In the genomic region with DNA sequence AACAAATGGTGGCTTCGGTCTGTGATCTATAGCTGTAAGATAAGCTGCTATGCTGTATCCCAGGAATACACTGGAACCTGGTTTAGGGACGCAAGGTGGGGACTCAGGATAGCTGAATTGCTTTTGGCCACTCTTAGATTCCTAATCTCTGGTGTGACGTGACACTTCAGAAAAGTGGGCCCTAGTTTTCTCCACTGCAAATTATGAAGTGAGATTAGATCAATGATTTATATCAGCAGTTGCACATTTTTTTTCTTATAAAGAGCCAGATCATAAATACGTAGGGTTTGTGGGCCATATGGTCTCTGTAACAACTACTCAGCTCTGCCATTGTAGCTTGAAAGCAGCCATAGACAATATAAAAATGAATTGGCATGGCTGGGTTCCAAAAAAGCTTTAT, we compare ENCODE assay signal across 18 cellular contexts.
A peak's percentile ranks its signal among the peaks of the same experiment; 100 is the strongest.
DNase-seq lines count a peak whose midpoint lies in the region; ATAC-seq lines count a peak whose summit lies in the region.
"Had no signal": no experiment of that assay in that cellular context is flagged by ENCODE, and none has a peak within 500 bp of the region (broad histone marks: within the 10 kb centered on the region; RNA-seq: fewer than 3 reads in every experiment).

No MANE protein-coding gene starts in this region.

- H2BK15ac ChIP-seq in mesendoderm (replicated peaks; ENCODE audit: low read depth) = no peak overlapping the region

- no peaks in the 10 kb centered on the region for H3K27me3 ChIP-seq in mesendoderm (ENCODE audit: insufficient read depth, low read length, poor library complexity)
- H3K27me3 ChIP-seq: BLaER1 had no signal

- H3K9ac ChIP-seq in mesendoderm (ENCODE audit: low read length) = no peak overlapping the region
- H3K9ac ChIP-seq: BLaER1, GM23248 had no signal

- WGBS in mesendoderm (ENCODE audit: extremely low coverage, insufficient coverage, low lambda C conversion rate) = no CpG with 5 or more reads among the region's 4 CpGs

- DNase-seq in DMS 273 treated with DMSO at 0.1 percent for 48 hours (lab: John Stamatoyannopoulos, UW) (peak; percentile 46), DMS 273 (lab: John Stamatoyannopoulos, UW; ENCODE audit: unreplicated experiment) (no peak), SK-N-DZ (ENCODE audit: low spot score) (peak; percentile 9), mesendoderm (peak; percentile 14), midbrain (lab: John Stamatoyannopoulos, UW) (no peak)
- DNase-seq: Caco-2; CD4-positive, CD25-positive, alpha-beta regulatory T cell; CD8-positive, alpha-beta T cell; DMS53; DMS79 treated with DMSO at 0.1 percent for 48 hours; GF-D8; GM23248; H7; HCEC 1CT had no signal

- H3K79me1 ChIP-seq in mesendoderm (ENCODE audit: low read length) = no peaks in the 10 kb centered on the region

- no peak for ATAC-seq in HG02642 (IDR thresholded peaks at IDR 0.05; ENCODE audit: poor library complexity, unreplicated experiment)
- ATAC-seq: CD8-positive, alpha-beta T cell had no signal

- H2BK120ac ChIP-seq in mesendoderm (ENCODE audit: low read depth, low read length) = no peak overlapping the region

- no peak overlapping the region for H3K56ac ChIP-seq in mesendoderm (ENCODE audit: low read length)

- H4K5ac ChIP-seq in mesendoderm (ENCODE audit: low read length) = no peak overlapping the region

- no peaks in the 10 kb centered on the region for H3K36me3 ChIP-seq in mesendoderm (ENCODE audit: control insufficient read depth, insufficient read depth, low read length)
- H3K36me3 ChIP-seq: BLaER1 had no signal

- no peaks in the 10 kb centered on the region for H3K4me1 ChIP-seq in mesendoderm (ENCODE audit: control insufficient read depth, low read depth, low read length)
- H3K4me1 ChIP-seq: Caco-2 had no signal

- no peaks in the 10 kb centered on the region for H3K79me2 ChIP-seq in mesendoderm (ENCODE audit: control insufficient read depth, insufficient read depth, low read length)

- no peak overlapping the region for H3K23ac ChIP-seq in mesendoderm (ENCODE audit: low read length)

- no peak overlapping the region for H2BK5ac ChIP-seq in mesendoderm (ENCODE audit: low read length)

- H3K27ac ChIP-seq in mesendoderm (ENCODE audit: low read depth, low read length) = no peak overlapping the region
- H3K27ac ChIP-seq: 22Rv1, BLaER1, C4-2B, GM23248 had no signal

- no peak overlapping the region for H3K4me3 ChIP-seq in mesendoderm (ENCODE audit: low read length)
- H3K4me3 ChIP-seq: BLaER1, GM23248 had no signal

- no peak overlapping the region for H2AK5ac ChIP-seq in mesendoderm (ENCODE audit: low read length)

- no peak overlapping the region for H3K18ac ChIP-seq in mesendoderm (ENCODE audit: low read length)

- H3K4ac ChIP-seq in mesendoderm (ENCODE audit: low read depth, low read length) = no peak overlapping the region

- no peak overlapping the region for H4K8ac ChIP-seq in mesendoderm (ENCODE audit: low read depth, low read length)

- H3K4me2 ChIP-seq in mesendoderm (ENCODE audit: low read length) = no peak overlapping the region
- H3K4me2 ChIP-seq: BLaER1 had no signal

Comparison
In these comparisons a context has a peak if more than half of its experiments do, and no peak if none do; other contexts are left out.
1. DNase-seq: peak in DMS 273 treated with DMSO at 0.1 percent for 48 hours (single experiment), SK-N-DZ (single experiment) and mesendoderm (single experiment); none in DMS 273 (single experiment) and midbrain (single experiment).